Comparison of ENCODE assay signal across 9 cellular contexts in the genomic region with DNA sequence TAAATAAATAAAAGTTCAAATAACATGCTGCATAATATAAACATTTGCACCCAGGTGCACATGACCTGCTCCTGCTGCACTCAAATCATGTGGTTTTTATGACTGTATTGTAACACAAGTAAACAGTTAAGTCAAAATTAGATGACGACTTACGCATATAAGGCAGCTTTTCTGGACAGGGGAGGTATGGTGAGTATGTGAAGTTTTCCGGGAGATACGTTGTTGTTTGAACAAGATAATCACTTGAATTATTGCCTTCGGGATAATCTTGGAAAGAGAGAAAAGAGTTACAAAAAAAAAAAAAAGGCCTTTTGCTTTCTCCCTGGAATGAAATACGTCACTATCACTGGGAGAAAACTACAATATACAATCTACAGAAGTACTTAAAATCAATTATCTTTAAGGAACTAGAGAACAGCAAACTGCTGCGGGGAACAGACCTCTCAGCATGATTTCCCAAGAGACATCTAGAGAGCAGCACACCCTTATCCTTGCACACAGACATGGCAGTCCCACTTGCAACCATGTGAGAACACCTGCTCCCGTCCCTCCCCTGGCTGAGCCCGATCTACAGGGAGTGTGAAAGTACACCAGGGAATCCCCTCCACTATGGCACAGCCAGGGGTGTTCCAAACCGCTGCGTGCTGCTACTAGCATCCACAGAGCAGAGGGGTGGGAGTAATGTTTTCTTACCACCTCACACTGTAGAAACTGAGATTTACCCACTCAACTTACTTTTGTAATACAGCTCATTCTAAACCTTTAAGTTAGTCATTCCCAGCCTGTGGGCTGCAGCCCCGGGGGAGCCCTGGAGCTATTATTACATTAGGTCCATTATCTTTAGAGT. TPM values are rescaled to one million over a fixed set of nuclear protein-coding genes. Genes with fewer than 3 reads are reported as not detected.
DNase-seq lines count a peak whose midpoint lies in the region; ATAC-seq, FAIRE-seq and TF ChIP-seq lines count a peak whose summit lies in the region.
"Had no signal": no experiment of that assay in that cellular context is flagged by ENCODE, and none has a peak within 500 bp of the region (broad histone marks: within the 10 kb centered on the region; RNA-seq: fewer than 3 reads in every experiment).

No MANE protein-coding gene starts in this region.

- H3K4me1 Mint-ChIP-seq in activated CD4-positive, alpha-beta T cell treated with anti-CD3 and anti-CD28 coated beads for 36 hours, result peaks cover 22% of the 10 kb centered on the region

- H3K36me3 ChIP-seq in heart right ventricle (no peaks in the 10 kb centered on the region), spleen (no peaks in the 10 kb centered on the region), kidney (ENCODE audit: control insufficient read depth in 1 of 2, insufficient read depth in 2 of 2, low read length in 2 of 2) (no peaks in the 10 kb centered on the region)
- H3K36me3 ChIP-seq: thoracic aorta had no signal

- peaks cover 0 to 8% (median 0%) of the 10 kb centered on the region in 9 donors for H3K4me1 ChIP-seq in heart right ventricle
- peaks cover 0 to 18% (median 12%) of the 10 kb centered on the region in 6 donors for H3K4me1 ChIP-seq in spleen
- no peaks in the 10 kb centered on the region for H3K4me1 ChIP-seq in kidney (ENCODE audit: control insufficient read depth in 1 of 2, insufficient read depth in 1 of 2, low read depth in 1 of 2, low read length in 2 of 2)

- TF ChIP-seq CTCF in heart right ventricle (IDR thresholded peaks at IDR 0.05) (no peak), spleen (IDR thresholded peaks at IDR 0.05 in 8 of 11, conservative IDR thresholded peaks at IDR 0.05 in 3 of 11) (no peak), kidney (IDR thresholded peaks at IDR 0.05; ENCODE audit: borderline replicate concordance, extremely low read depth, insufficient read depth) (no peak)

- peak; percentile 81 for ATAC-seq in activated CD4-positive, alpha-beta T cell treated with anti-CD3 and anti-CD28 coated beads for 36 hours
- ATAC-seq in HG02840 (IDR thresholded peaks at IDR 0.05; ENCODE audit: low FRiP score, unreplicated experiment), result peak; percentile 82
- ATAC-seq in heart right ventricle, result no peak

- H3K4me3 Mint-ChIP-seq in activated CD4-positive, alpha-beta T cell treated with anti-CD3 and anti-CD28 coated beads for 36 hours, result no peak overlapping the region

- WGBS in heart right ventricle, 2 donors, result 82 to 85% methylated on average over 12 of the region's 12 CpGs
- 66 to 78% (median 72%) methylated on average over 11 to 12 of the region's 12 CpGs for WGBS in spleen, 5 donors

- H3K9ac ChIP-seq in kidney (ENCODE audit: low read length in 2 of 2), result no peak overlapping the region

- peaks cover 4% of the 10 kb centered on the region for H3K27me3 Mint-ChIP-seq in activated CD4-positive, alpha-beta T cell treated with anti-CD3 and anti-CD28 coated beads for 36 hours

- DNase-seq in activated CD4-positive, alpha-beta T cell treated with anti-CD3 and anti-CD28 coated beads for 36 hours, result peak; percentile 70
- DNase-seq in activated CD4-positive, alpha-beta T cell treated with anti-CD3 and anti-CD28 coated beads, Interleukin-2, amount 50 U/mL, for 4 hours, result no peak
- DNase-seq in NCI-H2107 treated with DMSO at 0.1 percent for 48 hours (lab: John Stamatoyannopoulos, UW; ENCODE audit: unreplicated experiment) (peak; percentile 84), left kidney (ENCODE audit: low read depth, low spot score) (peak; percentile 66), heart right ventricle (no peak), spleen (no peak), kidney (no peak)

- peak overlapping the region; percentile 73 for H3K27ac Mint-ChIP-seq in activated CD4-positive, alpha-beta T cell treated with anti-CD3 and anti-CD28 coated beads for 36 hours

- intact Hi-C loops in activated CD4-positive, alpha-beta T cell treated with anti-CD3 and anti-CD28 coated beads for 36 hours (cut with DNase I, micrococcal nuclease), result loop anchor here (2.0 to 10.0 kb wide), 4 partner anchors 27 to 437 kb away; a partner anchor contains a TSS
- intact Hi-C loops in heart right ventricle (cut with DNase I), result no loop called here
- intact Hi-C loops in spleen (cut with DNase I; ENCODE audit: low total_unique reads), result no loop called here
- intact Hi-C loops in kidney (cut with DNase I), result no loop called here

- no peaks in the 10 kb centered on the region for H3K36me3 Mint-ChIP-seq in activated CD4-positive, alpha-beta T cell treated with anti-CD3 and anti-CD28 coated beads for 36 hours (ENCODE audit: low read depth)

- H3K9me3 ChIP-seq in heart right ventricle (no peaks in the 10 kb centered on the region), spleen (no peaks in the 10 kb centered on the region), kidney (ENCODE audit: control insufficient read depth in 1 of 2, low read length in 2 of 2) (no peaks in the 10 kb centered on the region)
- H3K9me3 ChIP-seq: thoracic aorta had no signal

- H3K27me3 ChIP-seq in heart right ventricle (no peaks in the 10 kb centered on the region), spleen (replicated peaks in 1 of 7) (no peaks in the 10 kb centered on the region)

- TF ChIP-seq POLR2A in spleen (IDR thresholded peaks at IDR 0.05), result no peak

- FAIRE-seq in kidney (lab: Jason Lieb, UNC), result no peak

- H3K27ac ChIP-seq in heart right ventricle (no peak overlapping the region), spleen (peak overlapping the region in 3 of 8 donors; percentile 30 to 55 (median 38)), kidney (ENCODE audit: low read depth in 2 of 2, low read length in 2 of 2) (no peak overlapping the region)
- H3K27ac ChIP-seq: thoracic aorta had no signal

- CTCF ChIA-PET in activated CD4-positive, alpha-beta T cell treated with anti-CD3 and anti-CD28 coated beads for 36 hours (lab: Charles Lee), result interaction anchor here (0.7 to 1.9 kb wide), 7 partner anchors 8 to 284 kb away, joined by 3 to 6 read pairs (median 3); a partner anchor contains a TSS

- POLR2A ChIA-PET in activated CD4-positive, alpha-beta T cell treated with anti-CD3 and anti-CD28 coated beads for 36 hours (lab: Charles Lee), result interaction anchor here (0.6 to 1.5 kb wide), 4 partner anchors 12 to 385 kb away, joined by 3 to 7 read pairs (median 4); a partner anchor contains a TSS

- H3K9me3 Mint-ChIP-seq in activated CD4-positive, alpha-beta T cell treated with anti-CD3 and anti-CD28 coated beads for 36 hours (ENCODE audit: low read depth), result no peaks in the 10 kb centered on the region

- no peak overlapping the region for H3K4me3 ChIP-seq in heart right ventricle
- H3K4me3 ChIP-seq in spleen, result peak overlapping the region in 1 of 8 donors; percentile 7
- H3K4me3 ChIP-seq in kidney (ENCODE audit: low read length in 2 of 2), result no peak overlapping the region
- H3K4me3 ChIP-seq: thoracic aorta had no signal

RNA-seq across cellular contexts. Expression of a gene that starts 26.3 kb away (rescaled TPM):
- total RNA-seq in activated CD4-positive, alpha-beta T cell treated with anti-CD3 and anti-CD28 coated beads for 36 hours, result 1 to 10 TPM; 4.0 to 6.5 TPM
- 10 to 100 TPM in 4 of 10 donors, 1 to 10 TPM in 6; 4.8 to 19.6 (median 9.5) TPM for total RNA-seq in heart right ventricle
- 1 to 10 TPM in 1 of 2 donors, under 1 TPM in 1; 0.61 to 2.4 TPM for polyA plus RNA-seq in heart right ventricle
- 1 to 10 TPM; 2.0 to 9.1 (median 5.5) TPM for total RNA-seq in spleen
- polyA plus RNA-seq in spleen, result under 1 TPM; 0.42 to 1.00 (median 0.56) TPM
- 4.2 TPM for total RNA-seq in kidney
- polyA plus RNA-seq in kidney (ENCODE audit: insufficient read depth, low read depth, low replicate concordance), result 2.1 TPM

Comparison
In these comparisons a context has a peak if more than half of its experiments do, and no peak if none do; other contexts are left out.
1. DNase-seq: peak in activated CD4-positive, alpha-beta T cell treated with anti-CD3 and anti-CD28 coated beads for 36 hours (single experiment), NCI-H2107 treated with DMSO at 0.1 percent for 48 hours (single experiment) and left kidney (single experiment); none in activated CD4-positive, alpha-beta T cell treated with anti-CD3 and anti-CD28 coated beads, Interleukin-2, amount 50 U/mL, for 4 hours (0 of 2), heart right ventricle (0 of 2), spleen (single experiment) and kidney (single experiment).
2. ATAC-seq: peak in activated CD4-positive, alpha-beta T cell treated with anti-CD3 and anti-CD28 coated beads for 36 hours (single experiment) and HG02840 (single experiment); none in heart right ventricle (0 of 8).
3. intact Hi-C loops: an anchor here in activated CD4-positive, alpha-beta T cell treated with anti-CD3 and anti-CD28 coated beads for 36 hours (2.0 to 10.0 kb wide); none called in heart right ventricle, spleen and kidney.